ENCODE assay signal across 2 cellular contexts in the genomic region with DNA sequence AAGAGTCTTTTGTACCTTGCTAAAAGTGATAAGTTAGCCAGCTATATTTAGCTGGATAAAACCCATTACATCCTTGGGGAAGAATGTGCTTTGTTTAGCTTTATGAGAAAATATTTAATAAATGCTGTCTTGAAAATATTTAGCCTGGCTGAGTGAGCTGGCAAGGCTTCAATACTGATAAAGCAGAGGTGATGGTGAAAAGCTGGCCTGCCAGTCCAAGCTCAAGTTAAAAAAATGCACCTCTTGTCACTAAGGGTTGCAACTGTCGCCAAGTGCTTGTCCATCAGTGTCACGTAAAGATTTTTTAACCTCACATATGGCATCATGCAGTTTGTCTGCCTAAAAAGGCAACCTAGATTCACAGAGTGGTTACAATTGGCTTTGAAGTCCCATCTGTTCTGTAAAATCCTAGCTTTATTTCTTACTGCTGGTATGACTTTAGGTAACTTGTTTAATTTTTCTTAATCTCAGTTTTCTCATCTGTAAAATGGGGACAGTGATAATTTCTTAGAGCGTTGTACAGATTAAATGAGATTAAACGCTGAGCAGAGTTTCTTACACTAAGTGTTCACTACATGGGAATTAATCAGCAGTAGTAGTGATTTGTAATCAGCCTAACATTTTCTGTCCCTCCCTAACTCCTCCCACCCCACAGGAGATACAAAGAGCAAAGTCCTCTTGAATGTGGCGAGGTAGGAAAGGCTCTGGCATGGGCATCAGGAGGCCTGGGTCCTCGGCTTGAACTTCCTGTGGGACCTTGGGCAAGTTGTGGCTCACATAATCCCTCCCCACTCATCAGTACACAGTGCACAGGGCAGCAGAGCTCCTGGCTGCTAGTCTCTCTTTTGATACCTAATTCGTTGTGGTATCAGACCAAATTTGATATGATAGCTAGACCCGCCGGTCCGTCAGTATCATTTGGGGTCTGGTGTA.
TF ChIP-seq lines count a peak whose summit lies in the region.

No MANE protein-coding gene starts in this region.

TF ChIP-seq in IMR-90, 13 proteins besides CTCF, POLR2A, EP300 and RAD21 (continued from another document):
- TF ChIP-seq RFX5 (IDR thresholded peaks at IDR 0.05; ENCODE audit: low read depth, low read length) = no peak
- TF ChIP-seq MXI1 (IDR thresholded peaks at IDR 0.05; ENCODE audit: borderline replicate concordance, low read depth, low read length) = no peak
- no peak for TF ChIP-seq BHLHE40 (IDR thresholded peaks at IDR 0.05; ENCODE audit: low read depth, low read length)
- no peak for TF ChIP-seq CHD1 (IDR thresholded peaks at IDR 0.05; ENCODE audit: low read depth, low read length)
- TF ChIP-seq, protein P1, sequence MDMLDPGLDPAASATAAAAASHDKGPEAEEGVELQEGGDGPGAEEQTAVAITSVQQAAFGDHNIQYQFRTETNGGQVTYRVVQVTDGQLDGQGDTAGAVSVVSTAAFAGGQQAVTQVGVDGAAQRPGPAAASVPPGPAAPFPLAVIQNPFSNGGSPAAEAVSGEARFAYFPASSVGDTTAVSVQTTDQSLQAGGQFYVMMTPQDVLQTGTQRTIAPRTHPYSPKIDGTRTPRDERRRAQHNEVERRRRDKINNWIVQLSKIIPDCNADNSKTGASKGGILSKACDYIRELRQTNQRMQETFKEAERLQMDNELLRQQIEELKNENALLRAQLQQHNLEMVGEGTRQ (IDR thresholded peaks at IDR 0.05; ENCODE audit: low read depth, low read length) = no peak
- TF ChIP-seq NFE2L2 (IDR thresholded peaks at IDR 0.05; ENCODE audit: low read depth, low read length) = no peak
- TF ChIP-seq CEBPB (IDR thresholded peaks at IDR 0.05; ENCODE audit: low read depth, low read length) = no peak
- TF ChIP-seq FOS (IDR thresholded peaks at IDR 0.05; ENCODE audit: low read depth, low read length) = no peak
- no peak for TF ChIP-seq RCOR1 (IDR thresholded peaks at IDR 0.05; ENCODE audit: insufficient replicate concordance, low read length)
- TF ChIP-seq MAZ (IDR thresholded peaks at IDR 0.05; ENCODE audit: borderline replicate concordance, low read depth, low read length) = no peak
- TF ChIP-seq SMC3 (IDR thresholded peaks at IDR 0.05; ENCODE audit: low read depth, low read length) = no peak
- TF ChIP-seq MAFK (IDR thresholded peaks at IDR 0.05; ENCODE audit: low read depth, low read length) = no peak

TF ChIP-seq in liver, 16 proteins besides CTCF, POLR2A, EP300 and RAD21 (continued from another document):
- TF ChIP-seq, protein P2, sequence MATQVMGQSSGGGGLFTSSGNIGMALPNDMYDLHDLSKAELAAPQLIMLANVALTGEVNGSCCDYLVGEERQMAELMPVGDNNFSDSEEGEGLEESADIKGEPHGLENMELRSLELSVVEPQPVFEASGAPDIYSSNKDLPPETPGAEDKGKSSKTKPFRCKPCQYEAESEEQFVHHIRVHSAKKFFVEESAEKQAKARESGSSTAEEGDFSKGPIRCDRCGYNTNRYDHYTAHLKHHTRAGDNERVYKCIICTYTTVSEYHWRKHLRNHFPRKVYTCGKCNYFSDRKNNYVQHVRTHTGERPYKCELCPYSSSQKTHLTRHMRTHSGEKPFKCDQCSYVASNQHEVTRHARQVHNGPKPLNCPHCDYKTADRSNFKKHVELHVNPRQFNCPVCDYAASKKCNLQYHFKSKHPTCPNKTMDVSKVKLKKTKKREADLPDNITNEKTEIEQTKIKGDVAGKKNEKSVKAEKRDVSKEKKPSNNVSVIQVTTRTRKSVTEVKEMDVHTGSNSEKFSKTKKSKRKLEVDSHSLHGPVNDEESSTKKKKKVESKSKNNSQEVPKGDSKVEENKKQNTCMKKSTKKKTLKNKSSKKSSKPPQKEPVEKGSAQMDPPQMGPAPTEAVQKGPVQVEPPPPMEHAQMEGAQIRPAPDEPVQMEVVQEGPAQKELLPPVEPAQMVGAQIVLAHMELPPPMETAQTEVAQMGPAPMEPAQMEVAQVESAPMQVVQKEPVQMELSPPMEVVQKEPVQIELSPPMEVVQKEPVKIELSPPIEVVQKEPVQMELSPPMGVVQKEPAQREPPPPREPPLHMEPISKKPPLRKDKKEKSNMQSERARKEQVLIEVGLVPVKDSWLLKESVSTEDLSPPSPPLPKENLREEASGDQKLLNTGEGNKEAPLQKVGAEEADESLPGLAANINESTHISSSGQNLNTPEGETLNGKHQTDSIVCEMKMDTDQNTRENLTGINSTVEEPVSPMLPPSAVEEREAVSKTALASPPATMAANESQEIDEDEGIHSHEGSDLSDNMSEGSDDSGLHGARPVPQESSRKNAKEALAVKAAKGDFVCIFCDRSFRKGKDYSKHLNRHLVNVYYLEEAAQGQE (IDR thresholded peaks at IDR 0.05) = peak; percentile 63
- TF ChIP-seq, protein P3, sequence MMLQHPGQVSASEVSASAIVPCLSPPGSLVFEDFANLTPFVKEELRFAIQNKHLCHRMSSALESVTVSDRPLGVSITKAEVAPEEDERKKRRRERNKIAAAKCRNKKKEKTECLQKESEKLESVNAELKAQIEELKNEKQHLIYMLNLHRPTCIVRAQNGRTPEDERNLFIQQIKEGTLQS (IDR thresholded peaks at IDR 0.05) = no peak
- TF ChIP-seq FOXA2 (IDR thresholded peaks at IDR 0.05) = peak; percentile 48
- TF ChIP-seq RXRA (IDR thresholded peaks at IDR 0.05) = peak; percentile 77
- TF ChIP-seq EGR1 (IDR thresholded peaks at IDR 0.05; ENCODE audit: low read depth in 2 of 2) = no peak
- TF ChIP-seq, protein P4, sequence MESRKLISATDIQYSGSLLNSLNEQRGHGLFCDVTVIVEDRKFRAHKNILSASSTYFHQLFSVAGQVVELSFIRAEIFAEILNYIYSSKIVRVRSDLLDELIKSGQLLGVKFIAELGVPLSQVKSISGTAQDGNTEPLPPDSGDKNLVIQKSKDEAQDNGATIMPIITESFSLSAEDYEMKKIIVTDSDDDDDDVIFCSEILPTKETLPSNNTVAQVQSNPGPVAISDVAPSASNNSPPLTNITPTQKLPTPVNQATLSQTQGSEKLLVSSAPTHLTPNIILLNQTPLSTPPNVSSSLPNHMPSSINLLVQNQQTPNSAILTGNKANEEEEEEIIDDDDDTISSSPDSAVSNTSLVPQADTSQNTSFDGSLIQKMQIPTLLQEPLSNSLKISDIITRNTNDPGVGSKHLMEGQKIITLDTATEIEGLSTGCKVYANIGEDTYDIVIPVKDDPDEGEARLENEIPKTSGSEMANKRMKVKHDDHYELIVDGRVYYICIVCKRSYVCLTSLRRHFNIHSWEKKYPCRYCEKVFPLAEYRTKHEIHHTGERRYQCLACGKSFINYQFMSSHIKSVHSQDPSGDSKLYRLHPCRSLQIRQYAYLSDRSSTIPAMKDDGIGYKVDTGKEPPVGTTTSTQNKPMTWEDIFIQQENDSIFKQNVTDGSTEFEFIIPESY (IDR thresholded peaks at IDR 0.05) = peak; percentile 16
- no peak for TF ChIP-seq NR2F2 (IDR thresholded peaks at IDR 0.05)
- TF ChIP-seq HNF4G (IDR thresholded peaks at IDR 0.05) = peak; percentile 96
- TF ChIP-seq HNF4A (conservative IDR thresholded peaks at IDR 0.05) = peak; percentile 96 to 97
- peak; percentile 90 for TF ChIP-seq SP1 (IDR thresholded peaks at IDR 0.05)
- no peak for TF ChIP-seq YY1 (IDR thresholded peaks at IDR 0.05)
